8 cellular contexts compared by ENCODE assay signal in genomic region chr9:26893030-26893676, GRCh38. TPM values are rescaled to one million over a fixed set of nuclear protein-coding genes. Genes with fewer than 3 reads are reported as not detected.
DNase-seq lines count a peak whose midpoint lies in the region; ATAC-seq and TF ChIP-seq lines count a peak whose summit lies in the region.

No MANE protein-coding gene starts in this region.

- WGBS in tibial nerve, 2 donors: 22% methylated on average over 7 of the region's 7 CpGs

- peaks cover 28% of the 10 kb centered on the region for H3K4me1 Mint-ChIP-seq in activated CD8-positive, alpha-beta memory T cell treated with anti-CD3 and anti-CD28 coated beads, Interleukin-2, amount 10 ng/mL, durations not matched to agents 7 days and 5 days

- H3K4me3 Mint-ChIP-seq in activated CD8-positive, alpha-beta memory T cell treated with anti-CD3 and anti-CD28 coated beads, Interleukin-2, amount 10 ng/mL, durations not matched to agents 7 days and 5 days: peak overlapping the region; percentile 86

- peaks cover 5% of the 10 kb centered on the region for H3K36me3 Mint-ChIP-seq in activated CD8-positive, alpha-beta memory T cell treated with anti-CD3 and anti-CD28 coated beads, Interleukin-2, amount 10 ng/mL, durations not matched to agents 7 days and 5 days
- H3K36me3 Mint-ChIP-seq in activated naive CD4-positive, alpha-beta T cell treated with anti-CD3 and anti-CD28 coated beads, Interleukin-2, amount 50 U/mL, for 72 hours: peaks cover 30% of the 10 kb centered on the region in 2 donors

- H3K4me3 ChIP-seq in tibial nerve: peak overlapping the region; percentile 82 to 100 (median 96)

- H3K4me1 ChIP-seq in tibial nerve: peaks cover 0 to 35% (median 14%) of the 10 kb centered on the region in 4 donors

- no peak for ATAC-seq in activated CD8-positive, alpha-beta memory T cell treated with anti-CD3 and anti-CD28 coated beads, Interleukin-2, amount 10 ng/mL, durations not matched to agents 7 days and 5 days
- ATAC-seq in activated naive CD4-positive, alpha-beta T cell treated with anti-CD3 and anti-CD28 coated beads, Interleukin-2, amount 50 U/mL, for 72 hours: no peak
- ATAC-seq in HG03039 (IDR thresholded peaks at IDR 0.05; ENCODE audit: unreplicated experiment): no peak

- no peak for TF ChIP-seq CTCF in tibial nerve (IDR thresholded peaks at IDR 0.05)

- H3K27me3 Mint-ChIP-seq in activated CD8-positive, alpha-beta memory T cell treated with anti-CD3 and anti-CD28 coated beads, Interleukin-2, amount 10 ng/mL, durations not matched to agents 7 days and 5 days: no peaks in the 10 kb centered on the region

- peak overlapping the region; percentile 81 to 98 (median 96) for H3K27ac ChIP-seq in tibial nerve

- no peak for TF ChIP-seq POLR2A in tibial nerve (IDR thresholded peaks at IDR 0.05)

- H3K27me3 ChIP-seq in tibial nerve: no peaks in the 10 kb centered on the region

- peaks cover 2% of the 10 kb centered on the region for H3K9me3 Mint-ChIP-seq in activated CD8-positive, alpha-beta memory T cell treated with anti-CD3 and anti-CD28 coated beads, Interleukin-2, amount 10 ng/mL, durations not matched to agents 7 days and 5 days (ENCODE audit: low read depth)
- peaks cover 8 to 12% of the 10 kb centered on the region in 2 donors for H3K9me3 Mint-ChIP-seq in activated naive CD4-positive, alpha-beta T cell treated with anti-CD3 and anti-CD28 coated beads, Interleukin-2, amount 50 U/mL, for 72 hours

- TF ChIP-seq EP300 in tibial nerve (IDR thresholded peaks at IDR 0.05): no peak

- no peak for DNase-seq in activated CD8-positive, alpha-beta memory T cell treated with anti-CD3 and anti-CD28 coated beads, Interleukin-2, amount 10 ng/mL, durations not matched to agents 7 days and 5 days
- no peak for DNase-seq in activated CD8-positive, alpha-beta memory T cell treated with anti-CD3 and anti-CD28 coated beads for 24 hours
- no peak for DNase-seq in activated naive CD4-positive, alpha-beta T cell treated with anti-CD3 and anti-CD28 coated beads, Interleukin-2, amount 50 U/mL, for 72 hours (ENCODE audit: low spot score in 2 of 2)
- peak; percentile 3 for DNase-seq in kidney tubule cell (ENCODE audit: low spot score)
- no peak for DNase-seq in tibial nerve (ENCODE audit: low spot score in 2 of 2)
- DNase-seq in activated gamma-delta T cell treated with Interleukin-2 at 50 U/mL for 16 hours: no peak
- DNase-seq in NK-92 (lab: John Stamatoyannopoulos, UW; ENCODE audit: unreplicated experiment): no peak

- H3K36me3 ChIP-seq in tibial nerve: no peaks in the 10 kb centered on the region

- peak overlapping the region; percentile 98 for H3K27ac Mint-ChIP-seq in activated CD8-positive, alpha-beta memory T cell treated with anti-CD3 and anti-CD28 coated beads, Interleukin-2, amount 10 ng/mL, durations not matched to agents 7 days and 5 days
- peak overlapping the region; percentile 99 for H3K27ac Mint-ChIP-seq in activated naive CD4-positive, alpha-beta T cell treated with anti-CD3 and anti-CD28 coated beads, Interleukin-2, amount 50 U/mL, for 72 hours

- peaks cover 0 to 8% (median 0%) of the 10 kb centered on the region in 4 donors for H3K9me3 ChIP-seq in tibial nerve

- CTCF ChIA-PET in activated CD8-positive, alpha-beta memory T cell treated with anti-CD3 and anti-CD28 coated beads, Interleukin-2, amount 10 ng/mL, durations not matched to agents 7 days and 5 days (lab: Charles Lee): interaction anchor here (1.6 to 2.4 kb wide), 3 partner anchors 14 to 62 kb away, joined by 4 to 13 read pairs (median 5); partner anchors contain the start of gene IFT74

RNA-seq across cellular contexts. Expression of gene CAAP1, which starts 0.6 kb away (rescaled TPM):
- total RNA-seq in activated CD8-positive, alpha-beta memory T cell treated with anti-CD3 and anti-CD28 coated beads, Interleukin-2, amount 10 ng/mL, durations not matched to agents 7 days and 5 days: 10 to 100 TPM; 18.0 to 18.1 TPM
- 10 to 100 TPM; 10.5 to 21.7 TPM for total RNA-seq in activated naive CD4-positive, alpha-beta T cell treated with anti-CD3 and anti-CD28 coated beads, Interleukin-2, amount 50 U/mL, for 72 hours
- 10 to 100 TPM in 3 of 4 donors, 1 to 10 TPM in 1; 7.5 to 43.2 (median 17.3) TPM for total RNA-seq in tibial nerve

RNA-seq across cellular contexts. Expression of gene PLAA, which starts 53.9 kb away (rescaled TPM):
- 10 to 100 TPM; 36.4 to 44.1 TPM for total RNA-seq in activated CD8-positive, alpha-beta memory T cell treated with anti-CD3 and anti-CD28 coated beads, Interleukin-2, amount 10 ng/mL, durations not matched to agents 7 days and 5 days
- 10 to 100 TPM; 31.5 to 52.6 TPM for total RNA-seq in activated naive CD4-positive, alpha-beta T cell treated with anti-CD3 and anti-CD28 coated beads, Interleukin-2, amount 50 U/mL, for 72 hours
- total RNA-seq in tibial nerve: 10 to 100 TPM; 24.3 to 35.2 (median 26.7) TPM
